In genomic region chr10:91298224-91298862, GRCh38 we compare ENCODE assay signal across 1 cellular context.
TF ChIP-seq lines count a peak whose summit lies in the region.

No MANE protein-coding gene starts in this region.

TF ChIP-seq in SK-N-SH, 30 proteins besides CTCF, POLR2A, EP300 and RAD21 (continued from another document):
- TF ChIP-seq, protein P1, sequence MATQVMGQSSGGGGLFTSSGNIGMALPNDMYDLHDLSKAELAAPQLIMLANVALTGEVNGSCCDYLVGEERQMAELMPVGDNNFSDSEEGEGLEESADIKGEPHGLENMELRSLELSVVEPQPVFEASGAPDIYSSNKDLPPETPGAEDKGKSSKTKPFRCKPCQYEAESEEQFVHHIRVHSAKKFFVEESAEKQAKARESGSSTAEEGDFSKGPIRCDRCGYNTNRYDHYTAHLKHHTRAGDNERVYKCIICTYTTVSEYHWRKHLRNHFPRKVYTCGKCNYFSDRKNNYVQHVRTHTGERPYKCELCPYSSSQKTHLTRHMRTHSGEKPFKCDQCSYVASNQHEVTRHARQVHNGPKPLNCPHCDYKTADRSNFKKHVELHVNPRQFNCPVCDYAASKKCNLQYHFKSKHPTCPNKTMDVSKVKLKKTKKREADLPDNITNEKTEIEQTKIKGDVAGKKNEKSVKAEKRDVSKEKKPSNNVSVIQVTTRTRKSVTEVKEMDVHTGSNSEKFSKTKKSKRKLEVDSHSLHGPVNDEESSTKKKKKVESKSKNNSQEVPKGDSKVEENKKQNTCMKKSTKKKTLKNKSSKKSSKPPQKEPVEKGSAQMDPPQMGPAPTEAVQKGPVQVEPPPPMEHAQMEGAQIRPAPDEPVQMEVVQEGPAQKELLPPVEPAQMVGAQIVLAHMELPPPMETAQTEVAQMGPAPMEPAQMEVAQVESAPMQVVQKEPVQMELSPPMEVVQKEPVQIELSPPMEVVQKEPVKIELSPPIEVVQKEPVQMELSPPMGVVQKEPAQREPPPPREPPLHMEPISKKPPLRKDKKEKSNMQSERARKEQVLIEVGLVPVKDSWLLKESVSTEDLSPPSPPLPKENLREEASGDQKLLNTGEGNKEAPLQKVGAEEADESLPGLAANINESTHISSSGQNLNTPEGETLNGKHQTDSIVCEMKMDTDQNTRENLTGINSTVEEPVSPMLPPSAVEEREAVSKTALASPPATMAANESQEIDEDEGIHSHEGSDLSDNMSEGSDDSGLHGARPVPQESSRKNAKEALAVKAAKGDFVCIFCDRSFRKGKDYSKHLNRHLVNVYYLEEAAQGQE (IDR thresholded peaks at IDR 0.05; ENCODE audit: low read depth, low read length): no peak
- peak; percentile 13; the same call in 1 of the 2 replicates for TF ChIP-seq POLR2AphosphoS5 (IDR thresholded peaks at IDR 0.05; ENCODE audit: low read depth, low read length)
